In the genomic region with DNA sequence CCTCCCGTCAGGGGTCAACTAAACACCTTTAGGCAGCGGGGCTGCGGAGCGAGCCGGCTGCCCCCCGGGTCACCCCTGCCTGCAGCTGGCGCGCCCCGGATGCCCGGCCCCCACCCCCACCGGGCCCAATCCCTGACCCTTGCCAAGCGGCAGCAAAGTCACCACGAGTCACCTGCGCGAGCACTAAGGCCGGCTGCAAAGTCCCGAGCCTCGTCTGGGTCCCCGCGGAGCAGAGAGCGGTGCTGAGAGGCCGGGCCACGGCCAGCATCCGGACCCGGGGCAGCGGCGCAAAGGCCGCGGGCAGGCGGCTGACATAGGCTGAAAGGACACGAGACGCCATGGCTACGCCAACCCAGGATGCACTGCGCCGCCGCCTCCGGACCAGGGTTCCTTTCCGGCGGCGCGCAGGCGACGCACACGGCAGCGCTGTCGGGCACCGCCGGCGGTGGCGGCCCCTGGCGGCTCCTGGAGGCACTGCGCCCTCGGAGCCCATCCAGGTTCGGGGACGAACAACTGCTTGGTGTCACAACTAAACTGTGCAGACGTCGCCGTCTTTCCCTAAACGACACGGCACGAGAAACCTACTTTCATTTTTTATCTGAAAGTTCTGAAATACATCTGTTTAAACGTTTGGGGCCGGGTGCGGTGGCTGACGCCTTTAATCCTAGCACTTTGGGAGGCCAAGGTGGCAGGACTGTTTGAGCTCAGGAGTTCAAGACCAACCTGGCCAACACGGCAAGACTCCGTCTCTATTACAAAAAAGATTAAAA, we compare ENCODE assay signal across 1 cellular context.
TF ChIP-seq lines count a peak whose summit lies in the region.

TSS of gene NDUFAB1 (minus strand) at position 366 of the 770 bp plus-strand sequence. CDS start at position 340, 26 bp downstream.

TF ChIP-seq in HEK293, 187 proteins besides CTCF, POLR2A, EP300 and RAD21 (continued from another document and continues in another):
- TF ChIP-seq BCL6B (tag by site-specific recombination; IDR thresholded peaks at IDR 0.05) = no peak
- TF ChIP-seq SP7 (tag by site-specific recombination; IDR thresholded peaks at IDR 0.05) = peak; percentile 58
- peak; percentile 32; the same call in 1 of the 2 replicates for TF ChIP-seq SP2 (tag by site-specific recombination; IDR thresholded peaks at IDR 0.05)
- no peak for TF ChIP-seq GLI2 (tag by site-specific recombination; IDR thresholded peaks at IDR 0.05; ENCODE audit: borderline replicate concordance, low read depth)
- TF ChIP-seq ZNF324 (tag by site-specific recombination; IDR thresholded peaks at IDR 0.05) = no peak
- TF ChIP-seq ZNF391 (tag by site-specific recombination; IDR thresholded peaks at IDR 0.05; ENCODE audit: borderline replicate concordance, low read depth) = no peak
- TF ChIP-seq ZNF274 (IDR thresholded peaks at IDR 0.05; ENCODE audit: low read length) = no peak
- no peak for TF ChIP-seq ZNF274 (tag by site-specific recombination; IDR thresholded peaks at IDR 0.05; ENCODE audit: borderline replicate concordance)
- TF ChIP-seq ZNF10 (tag by site-specific recombination; IDR thresholded peaks at IDR 0.05) = peak; percentile 73
- TF ChIP-seq, protein P1, sequence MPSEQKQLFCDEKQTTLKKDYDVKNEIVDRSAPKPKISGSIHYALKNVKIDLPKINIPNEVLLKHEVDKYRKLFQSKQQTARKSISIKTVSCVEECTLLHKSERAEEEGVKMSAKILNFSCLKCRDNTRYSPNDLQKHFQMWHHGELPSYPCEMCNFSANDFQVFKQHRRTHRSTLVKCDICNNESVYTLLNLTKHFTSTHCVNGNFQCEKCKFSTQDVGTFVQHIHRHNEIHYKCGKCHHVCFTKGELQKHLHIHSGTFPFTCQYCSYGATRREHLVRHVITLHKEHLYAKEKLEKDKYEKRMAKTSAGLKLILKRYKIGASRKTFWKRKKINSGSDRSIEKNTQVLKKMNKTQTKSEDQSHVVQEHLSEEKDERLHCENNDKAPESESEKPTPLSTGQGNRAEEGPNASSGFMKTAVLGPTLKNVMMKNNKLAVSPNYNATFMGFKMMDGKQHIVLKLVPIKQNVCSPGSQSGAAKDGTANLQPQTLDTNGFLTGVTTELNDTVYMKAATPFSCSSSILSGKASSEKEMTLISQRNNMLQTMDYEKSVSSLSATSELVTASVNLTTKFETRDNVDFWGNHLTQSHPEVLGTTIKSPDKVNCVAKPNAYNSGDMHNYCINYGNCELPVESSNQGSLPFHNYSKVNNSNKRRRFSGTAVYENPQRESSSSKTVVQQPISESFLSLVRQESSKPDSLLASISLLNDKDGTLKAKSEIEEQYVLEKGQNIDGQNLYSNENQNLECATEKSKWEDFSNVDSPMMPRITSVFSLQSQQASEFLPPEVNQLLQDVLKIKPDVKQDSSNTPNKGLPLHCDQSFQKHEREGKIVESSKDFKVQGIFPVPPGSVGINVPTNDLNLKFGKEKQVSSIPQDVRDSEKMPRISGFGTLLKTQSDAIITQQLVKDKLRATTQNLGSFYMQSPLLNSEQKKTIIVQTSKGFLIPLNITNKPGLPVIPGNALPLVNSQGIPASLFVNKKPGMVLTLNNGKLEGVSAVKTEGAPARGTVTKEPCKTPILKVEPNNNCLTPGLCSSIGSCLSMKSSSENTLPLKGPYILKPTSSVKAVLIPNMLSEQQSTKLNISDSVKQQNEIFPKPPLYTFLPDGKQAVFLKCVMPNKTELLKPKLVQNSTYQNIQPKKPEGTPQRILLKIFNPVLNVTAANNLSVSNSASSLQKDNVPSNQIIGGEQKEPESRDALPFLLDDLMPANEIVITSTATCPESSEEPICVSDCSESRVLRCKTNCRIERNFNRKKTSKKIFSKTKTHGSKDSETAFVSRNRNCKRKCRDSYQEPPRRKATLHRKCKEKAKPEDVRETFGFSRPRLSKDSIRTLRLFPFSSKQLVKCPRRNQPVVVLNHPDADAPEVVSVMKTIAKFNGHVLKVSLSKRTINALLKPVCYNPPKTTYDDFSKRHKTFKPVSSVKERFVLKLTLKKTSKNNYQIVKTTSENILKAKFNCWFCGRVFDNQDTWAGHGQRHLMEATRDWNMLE (tag by site-specific recombination; conservative IDR thresholded peaks at IDR 0.05; ENCODE audit: low read depth) = peak; percentile 59
- no peak for TF ChIP-seq ZNF404 (tag by site-specific recombination; IDR thresholded peaks at IDR 0.05)
- no peak for TF ChIP-seq ZNF133 (tag by site-specific recombination; IDR thresholded peaks at IDR 0.05)
- TF ChIP-seq ZNF175 (tag by site-specific recombination; IDR thresholded peaks at IDR 0.05) = no peak
- TF ChIP-seq, protein P2, sequence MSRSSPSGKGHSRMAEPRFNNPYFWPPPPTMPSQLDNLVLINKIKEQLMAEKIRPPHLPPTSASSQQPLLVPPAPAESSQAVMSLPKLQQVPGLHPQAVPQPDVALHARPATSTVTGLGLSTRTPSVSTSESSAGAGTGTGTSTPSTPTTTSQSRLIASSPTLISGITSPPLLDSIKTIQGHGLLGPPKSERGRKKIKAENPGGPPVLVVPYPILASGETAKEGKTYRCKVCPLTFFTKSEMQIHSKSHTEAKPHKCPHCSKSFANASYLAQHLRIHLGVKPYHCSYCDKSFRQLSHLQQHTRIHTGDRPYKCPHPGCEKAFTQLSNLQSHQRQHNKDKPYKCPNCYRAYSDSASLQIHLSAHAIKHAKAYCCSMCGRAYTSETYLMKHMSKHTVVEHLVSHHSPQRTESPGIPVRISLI (tag by site-specific recombination; IDR thresholded peaks at IDR 0.05) = no peak
- no peak for TF ChIP-seq AEBP2 (tag by site-specific recombination; IDR thresholded peaks at IDR 0.05; ENCODE audit: borderline replicate concordance)
- peak; percentile 91 for TF ChIP-seq ZNF660 (tag by site-specific recombination; IDR thresholded peaks at IDR 0.05)
- TF ChIP-seq ZBTB11 (tag by site-specific recombination; conservative IDR thresholded peaks at IDR 0.05; ENCODE audit: low read depth) = peak; percentile 93
- peak; percentile 35; the same call in 1 of the 2 replicates for TF ChIP-seq ZBTB17 (tag by site-specific recombination; IDR thresholded peaks at IDR 0.05)
- TF ChIP-seq PRDM1 (tag by site-specific recombination; IDR thresholded peaks at IDR 0.05) = peak; percentile 93
- TF ChIP-seq ZNF169 (tag by site-specific recombination; IDR thresholded peaks at IDR 0.05) = no peak
- no peak for TF ChIP-seq ZBTB7A (tag by site-specific recombination; IDR thresholded peaks at IDR 0.05; ENCODE audit: low read depth)
- TF ChIP-seq ZBTB1 (tag by site-specific recombination; IDR thresholded peaks at IDR 0.05) = no peak
- TF ChIP-seq SETDB1 (IDR thresholded peaks at IDR 0.05; ENCODE audit: insufficient read length, low read length) = no peak
- TF ChIP-seq REPIN1 (tag by site-specific recombination; IDR thresholded peaks at IDR 0.05; ENCODE audit: low read depth) = no peak; the same call in 1 of the 2 replicates
- no peak for TF ChIP-seq ZNF677 (tag by site-specific recombination; IDR thresholded peaks at IDR 0.05)
- TF ChIP-seq ZNF157 (tag by site-specific recombination; IDR thresholded peaks at IDR 0.05) = no peak
- TF ChIP-seq ZNF16 (tag by site-specific recombination; IDR thresholded peaks at IDR 0.05; ENCODE audit: low read depth) = no peak
- no peak for TF ChIP-seq SALL2 (tag by site-specific recombination; IDR thresholded peaks at IDR 0.05; ENCODE audit: borderline replicate concordance)
- no peak for TF ChIP-seq HOXA7 (CRISPR knock-in tag; IDR thresholded peaks at IDR 0.05; ENCODE audit: borderline replicate concordance)
- TF ChIP-seq ZNF585B (tag by site-specific recombination; IDR thresholded peaks at IDR 0.05) = no peak
- no peak for TF ChIP-seq ZFP37 (tag by site-specific recombination; IDR thresholded peaks at IDR 0.05)
- TF ChIP-seq, protein P3, sequence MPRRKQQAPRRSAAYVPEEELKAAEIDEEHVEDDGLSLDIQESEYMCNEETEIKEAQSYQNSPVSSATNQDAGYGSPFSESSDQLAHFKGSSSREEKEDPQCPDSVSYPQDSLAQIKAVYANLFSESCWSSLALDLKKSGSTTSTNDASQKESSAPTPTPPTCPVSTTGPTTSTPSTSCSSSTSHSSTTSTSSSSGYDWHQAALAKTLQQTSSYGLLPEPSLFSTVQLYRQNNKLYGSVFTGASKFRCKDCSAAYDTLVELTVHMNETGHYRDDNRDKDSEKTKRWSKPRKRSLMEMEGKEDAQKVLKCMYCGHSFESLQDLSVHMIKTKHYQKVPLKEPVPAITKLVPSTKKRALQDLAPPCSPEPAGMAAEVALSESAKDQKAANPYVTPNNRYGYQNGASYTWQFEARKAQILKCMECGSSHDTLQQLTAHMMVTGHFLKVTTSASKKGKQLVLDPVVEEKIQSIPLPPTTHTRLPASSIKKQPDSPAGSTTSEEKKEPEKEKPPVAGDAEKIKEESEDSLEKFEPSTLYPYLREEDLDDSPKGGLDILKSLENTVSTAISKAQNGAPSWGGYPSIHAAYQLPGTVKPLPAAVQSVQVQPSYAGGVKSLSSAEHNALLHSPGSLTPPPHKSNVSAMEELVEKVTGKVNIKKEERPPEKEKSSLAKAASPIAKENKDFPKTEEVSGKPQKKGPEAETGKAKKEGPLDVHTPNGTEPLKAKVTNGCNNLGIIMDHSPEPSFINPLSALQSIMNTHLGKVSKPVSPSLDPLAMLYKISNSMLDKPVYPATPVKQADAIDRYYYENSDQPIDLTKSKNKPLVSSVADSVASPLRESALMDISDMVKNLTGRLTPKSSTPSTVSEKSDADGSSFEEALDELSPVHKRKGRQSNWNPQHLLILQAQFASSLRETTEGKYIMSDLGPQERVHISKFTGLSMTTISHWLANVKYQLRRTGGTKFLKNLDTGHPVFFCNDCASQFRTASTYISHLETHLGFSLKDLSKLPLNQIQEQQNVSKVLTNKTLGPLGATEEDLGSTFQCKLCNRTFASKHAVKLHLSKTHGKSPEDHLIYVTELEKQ (tag by site-specific recombination; IDR thresholded peaks at IDR 0.05; ENCODE audit: borderline replicate concordance) = no peak
- TF ChIP-seq BCL11B (tag by site-specific recombination; IDR thresholded peaks at IDR 0.05; ENCODE audit: low read depth) = no peak
- 0 out of 2 replicates have a peak, but pooled peaks have one; percentile 71 for TF ChIP-seq ZSCAN5A (tag by site-specific recombination; IDR thresholded peaks at IDR 0.05)
- TF ChIP-seq ZNF624 (tag by site-specific recombination; IDR thresholded peaks at IDR 0.05) = no peak
- peak; percentile 39; the same call in 1 of the 2 replicates for TF ChIP-seq ZNF843 (tag by site-specific recombination; IDR thresholded peaks at IDR 0.05)
- no peak for TF ChIP-seq ZIC2 (tag by site-specific recombination; IDR thresholded peaks at IDR 0.05)
- TF ChIP-seq ZNF174 (tag by site-specific recombination; IDR thresholded peaks at IDR 0.05) = no peak
- no peak for TF ChIP-seq ZNF530 (tag by site-specific recombination; IDR thresholded peaks at IDR 0.05; ENCODE audit: low read depth)
- TF ChIP-seq ZNF416 (tag by site-specific recombination; IDR thresholded peaks at IDR 0.05) = no peak
